Comparison of ENCODE assay signal across 13 cellular contexts in genomic region chr2:68412127-68412819, GRCh38. TPM values are rescaled to one million over a fixed set of nuclear protein-coding genes. Genes with fewer than 3 reads are reported as not detected.
DNase-seq lines count a peak whose midpoint lies in the region; ATAC-seq, FAIRE-seq and TF ChIP-seq lines count a peak whose summit lies in the region.
"Had no signal": no experiment of that assay in that cellular context is flagged by ENCODE, and none has a peak within 500 bp of the region (broad histone marks: within the 10 kb centered on the region; RNA-seq: fewer than 3 reads in every experiment).

No MANE protein-coding gene starts in this region.

- H3K27me3 ChIP-seq in SU-DHL-6 (ENCODE audit: low read length) (no peaks in the 10 kb centered on the region), PC-3 (ENCODE audit: low read length) (no peaks in the 10 kb centered on the region)
- H3K27me3 ChIP-seq: ovary had no signal

- no peaks in the 10 kb centered on the region for H3K36me3 ChIP-seq in SU-DHL-6 (ENCODE audit: low read length)
- H3K36me3 ChIP-seq in PC-3 (ENCODE audit: low read depth, low read length): no peaks in the 10 kb centered on the region
- H3K36me3 ChIP-seq: ovary had no signal

- TF ChIP-seq CTCF in SU-DHL-6 (IDR thresholded peaks at IDR 0.05; ENCODE audit: insufficient read depth, low read length, poor library complexity, severe bottlenecking) (no peak), PC-3 (conservative IDR thresholded peaks at IDR 0.05; ENCODE audit: low read depth, low read length) (no peak)
- no peak for TF ChIP-seq CTCF in activated CD8-positive, alpha-beta T cell treated with anti-CD3 and anti-CD28 coated beads for 36 hours (IDR thresholded peaks at IDR 0.05)

- DNase-seq in GM12891 (ENCODE audit: insufficient read length, low spot score) (no peak), H4 (ENCODE audit: low spot score) (no peak), PC-3 (no peak)
- no peak for DNase-seq in activated CD8-positive, alpha-beta T cell treated with anti-CD3 and anti-CD28 coated beads for 36 hours
- no peak for DNase-seq in activated CD4-positive, alpha-beta T cell treated with anti-CD3 and anti-CD28 coated beads for 36 hours
- DNase-seq: CD4-positive, CD25-positive, alpha-beta regulatory T cell; hippocampal formation; NCI-H510A; ovary had no signal

- H3K27ac ChIP-seq in SU-DHL-6 (ENCODE audit: low read depth, low read length): peak overlapping the region; percentile 96
- no peak overlapping the region for H3K27ac ChIP-seq in PC-3 (ENCODE audit: low read length)
- H3K27ac ChIP-seq: ovary had no signal

- peak; percentile 41 for ATAC-seq in GM21515 (IDR thresholded peaks at IDR 0.05; ENCODE audit: unreplicated experiment)
- ATAC-seq in HG03280 (IDR thresholded peaks at IDR 0.05; ENCODE audit: unreplicated experiment): peak; percentile 44
- no peak for ATAC-seq in activated CD8-positive, alpha-beta T cell treated with anti-CD3 and anti-CD28 coated beads for 36 hours
- ATAC-seq in PC-3: no peak
- no peak for ATAC-seq in activated CD4-positive, alpha-beta T cell treated with anti-CD3 and anti-CD28 coated beads for 36 hours

- H3K4me1 ChIP-seq in PC-3 (ENCODE audit: insufficient read depth, low read length): no peaks in the 10 kb centered on the region

- H3K79me2 ChIP-seq in SU-DHL-6 (ENCODE audit: insufficient read depth, low read length): no peaks in the 10 kb centered on the region
- no peaks in the 10 kb centered on the region for H3K79me2 ChIP-seq in PC-3 (ENCODE audit: low read length)

- H3K9ac ChIP-seq in SU-DHL-6 (ENCODE audit: low read length): peak overlapping the region; percentile 35
- no peak overlapping the region for H3K9ac ChIP-seq in PC-3 (ENCODE audit: low read length)

- intact Hi-C loops in activated CD8-positive, alpha-beta T cell treated with anti-CD3 and anti-CD28 coated beads for 36 hours (cut with micrococcal nuclease): no loop called here
- intact Hi-C loops in PC-3 (cut with micrococcal nuclease): no loop called here
- intact Hi-C loops in activated CD4-positive, alpha-beta T cell treated with anti-CD3 and anti-CD28 coated beads for 36 hours (cut with DNase I, micrococcal nuclease): no loop called here

- H3K4me2 ChIP-seq in SU-DHL-6 (ENCODE audit: low read depth, low read length, poor library complexity, severe bottlenecking) (peak overlapping the region; percentile 93), PC-3 (ENCODE audit: low read length) (no peak overlapping the region)

- H3K9me2 ChIP-seq in SU-DHL-6 (replicated peaks; ENCODE audit: insufficient read depth, low read length): no peaks in the 10 kb centered on the region
- H3K9me2 ChIP-seq in PC-3 (replicated peaks; ENCODE audit: low read length): no peaks in the 10 kb centered on the region

- no peaks in the 10 kb centered on the region for H3K36me3 Mint-ChIP-seq in activated CD8-positive, alpha-beta T cell treated with anti-CD3 and anti-CD28 coated beads for 36 hours (ENCODE audit: low read depth)
- peaks cover 1% of the 10 kb centered on the region for H3K36me3 Mint-ChIP-seq in activated CD4-positive, alpha-beta T cell treated with anti-CD3 and anti-CD28 coated beads for 36 hours (ENCODE audit: low read depth)

- H4K20me1 ChIP-seq in SU-DHL-6 (ENCODE audit: low read depth, low read length) (no peaks in the 10 kb centered on the region), PC-3 (ENCODE audit: low read length) (no peaks in the 10 kb centered on the region)

- no TSS peak for BruUV-seq in PC-3 (replicated peaks; lab: Mats Ljungman, UMichigan)

- H3F3A ChIP-seq in SU-DHL-6 (ENCODE audit: insufficient read depth): peaks cover 11% of the 10 kb centered on the region
- no peaks in the 10 kb centered on the region for H3F3A ChIP-seq in PC-3 (ENCODE audit: low read length, unreplicated experiment)

- no peaks in the 10 kb centered on the region for H3K9me3 ChIP-seq in SU-DHL-6 (ENCODE audit: insufficient read depth, low read length)
- no peaks in the 10 kb centered on the region for H3K9me3 ChIP-seq in PC-3 (ENCODE audit: low read length)
- H3K9me3 ChIP-seq: ovary had no signal

- H2AFZ ChIP-seq in SU-DHL-6 (ENCODE audit: low read depth, low read length, severe bottlenecking) (no peak overlapping the region), PC-3 (ENCODE audit: low read length) (no peak overlapping the region)

- CTCF ChIA-PET in activated CD8-positive, alpha-beta T cell treated with anti-CD3 and anti-CD28 coated beads for 36 hours (lab: Charles Lee): interaction anchor here (0.8 to 1.0 kb wide), 2 partner anchors 23 to 29 kb away, joined by 3 to 4 read pairs; no protein-coding TSS in a partner anchor
- CTCF ChIA-PET in PC-3 (lab: Charles Lee): no interaction called here
- CTCF ChIA-PET in activated CD4-positive, alpha-beta T cell treated with anti-CD3 and anti-CD28 coated beads for 36 hours (lab: Charles Lee): interaction anchor here (0.6 kb wide), 1 partner anchor 97 kb away, joined by 3 read pairs; no protein-coding TSS in a partner anchor

- no peak for TF ChIP-seq POLR2A in GM12891 (IDR thresholded peaks at IDR 0.05; ENCODE audit: low read depth, low read length)

- H3K27me3 Mint-ChIP-seq in activated CD8-positive, alpha-beta T cell treated with anti-CD3 and anti-CD28 coated beads for 36 hours: no peaks in the 10 kb centered on the region
- peaks cover 7% of the 10 kb centered on the region for H3K27me3 Mint-ChIP-seq in activated CD4-positive, alpha-beta T cell treated with anti-CD3 and anti-CD28 coated beads for 36 hours

- H3K4me3 Mint-ChIP-seq in activated CD8-positive, alpha-beta T cell treated with anti-CD3 and anti-CD28 coated beads for 36 hours: no peak overlapping the region
- H3K4me3 Mint-ChIP-seq in activated CD4-positive, alpha-beta T cell treated with anti-CD3 and anti-CD28 coated beads for 36 hours: no peak overlapping the region
- H3K4me3 Mint-ChIP-seq: CD4-positive, CD25-positive, alpha-beta regulatory T cell had no signal

- no peak overlapping the region for H3K27ac Mint-ChIP-seq in activated CD8-positive, alpha-beta T cell treated with anti-CD3 and anti-CD28 coated beads for 36 hours
- H3K27ac Mint-ChIP-seq in activated CD4-positive, alpha-beta T cell treated with anti-CD3 and anti-CD28 coated beads for 36 hours: no peak overlapping the region

- peaks cover 8% of the 10 kb centered on the region for H3K9me3 Mint-ChIP-seq in activated CD8-positive, alpha-beta T cell treated with anti-CD3 and anti-CD28 coated beads for 36 hours
- peaks cover 4% of the 10 kb centered on the region for H3K9me3 Mint-ChIP-seq in activated CD4-positive, alpha-beta T cell treated with anti-CD3 and anti-CD28 coated beads for 36 hours (ENCODE audit: low read depth)

- peaks cover 19% of the 10 kb centered on the region for H3K4me1 Mint-ChIP-seq in activated CD8-positive, alpha-beta T cell treated with anti-CD3 and anti-CD28 coated beads for 36 hours (ENCODE audit: low read depth)
- peaks cover 5% of the 10 kb centered on the region for H3K4me1 Mint-ChIP-seq in activated CD4-positive, alpha-beta T cell treated with anti-CD3 and anti-CD28 coated beads for 36 hours

- POLR2A ChIA-PET in activated CD8-positive, alpha-beta T cell treated with anti-CD3 and anti-CD28 coated beads for 36 hours (lab: Charles Lee): no interaction called here
- POLR2A ChIA-PET in PC-3 (lab: Charles Lee; ENCODE audit: unreplicated experiment): no interaction called here
- POLR2A ChIA-PET in activated CD4-positive, alpha-beta T cell treated with anti-CD3 and anti-CD28 coated beads for 36 hours (lab: Charles Lee): no interaction called here

- peak; percentile 56 for FAIRE-seq in GM12891 (lab: Jason Lieb, UNC)
- FAIRE-seq: H1 had no signal

- H3K4me3 ChIP-seq in SU-DHL-6 (ENCODE audit: insufficient read depth, low read length, poor library complexity, severe bottlenecking) (peak overlapping the region; percentile 39), PC-3 (ENCODE audit: low read length) (no peak overlapping the region)
- H3K4me3 ChIP-seq: ovary had no signal

TF ChIP-seq in GM12891, 5 proteins besides CTCF, POLR2A, EP300 and RAD21:
- no peak for TF ChIP-seq POU2F2 (IDR thresholded peaks at IDR 0.05; ENCODE audit: low read depth, low read length)
- TF ChIP-seq SPI1 (IDR thresholded peaks at IDR 0.05; ENCODE audit: low read depth, low read length): 0 out of 2 replicates have a peak, but pooled peaks have one; percentile 3

RNA-seq across cellular contexts. Expression of gene PLEK, which starts 47.2 kb away (rescaled TPM):
- polyA plus RNA-seq in GM12891 (2012; ENCODE audit: low read depth, missing spikeins): 207 TPM
- total RNA-seq in activated CD8-positive, alpha-beta T cell treated with anti-CD3 and anti-CD28 coated beads for 36 hours: 1 to 10 TPM; 4.8 to 6.0 TPM
- 0.12 TPM in 1 of 2 replicates, not detected in the other for total RNA-seq in H4 (2014; rRNA removed; shearing (Covaris generic))
- not detected in 2 replicates for total RNA-seq in PC-3 (2014; rRNA removed)
- total RNA-seq in activated CD4-positive, alpha-beta T cell treated with anti-CD3 and anti-CD28 coated beads for 36 hours: under 1 TPM; 0.60 to 0.89 TPM
- total RNA-seq: H1 had no signal
- polyA plus RNA-seq: H1 had no signal

RNA-seq across cellular contexts. Expression of gene FBXO48, which starts 54.8 kb away (rescaled TPM):
- polyA plus RNA-seq in GM12891 (2012; ENCODE audit: low read depth, missing spikeins): 0.23 TPM
- 1 to 10 TPM; 1.3 to 1.4 TPM for total RNA-seq in activated CD8-positive, alpha-beta T cell treated with anti-CD3 and anti-CD28 coated beads for 36 hours
- 0.31 and 0.72 TPM in 2 replicates for total RNA-seq in H4 (2014; rRNA removed; shearing (Covaris generic))
- total RNA-seq in PC-3 (2014; rRNA removed): 0.52 and 0.91 TPM in 2 replicates
- 1 to 10 TPM; 2.0 to 2.4 TPM for total RNA-seq in activated CD4-positive, alpha-beta T cell treated with anti-CD3 and anti-CD28 coated beads for 36 hours

RNA-seq across cellular contexts. Expression of gene APLF, which starts 55.1 kb away (rescaled TPM):
- 0.85 TPM for polyA plus RNA-seq in GM12891 (2012; ENCODE audit: low read depth, missing spikeins)
- total RNA-seq in activated CD8-positive, alpha-beta T cell treated with anti-CD3 and anti-CD28 coated beads for 36 hours: 1 to 10 TPM; 2.9 to 3.5 TPM
- total RNA-seq in H4 (2014; rRNA removed; shearing (Covaris generic)): 2.1 and 2.8 TPM in 2 replicates
- 0.69 and 2.4 TPM in 2 replicates for total RNA-seq in PC-3 (2014; rRNA removed)
- 1 to 10 TPM; 2.5 to 4.3 TPM for total RNA-seq in activated CD4-positive, alpha-beta T cell treated with anti-CD3 and anti-CD28 coated beads for 36 hours

Comparison
In these comparisons a context has a peak if more than half of its experiments do, and no peak if none do; other contexts are left out.
1. ATAC-seq: peak in GM21515 (single experiment) and HG03280 (single experiment); none in activated CD8-positive, alpha-beta T cell treated with anti-CD3 and anti-CD28 coated beads for 36 hours (single experiment), PC-3 (single experiment) and activated CD4-positive, alpha-beta T cell treated with anti-CD3 and anti-CD28 coated beads for 36 hours (single experiment).